Comparison of ENCODE assay signal across 11 cellular contexts in the genomic region with DNA sequence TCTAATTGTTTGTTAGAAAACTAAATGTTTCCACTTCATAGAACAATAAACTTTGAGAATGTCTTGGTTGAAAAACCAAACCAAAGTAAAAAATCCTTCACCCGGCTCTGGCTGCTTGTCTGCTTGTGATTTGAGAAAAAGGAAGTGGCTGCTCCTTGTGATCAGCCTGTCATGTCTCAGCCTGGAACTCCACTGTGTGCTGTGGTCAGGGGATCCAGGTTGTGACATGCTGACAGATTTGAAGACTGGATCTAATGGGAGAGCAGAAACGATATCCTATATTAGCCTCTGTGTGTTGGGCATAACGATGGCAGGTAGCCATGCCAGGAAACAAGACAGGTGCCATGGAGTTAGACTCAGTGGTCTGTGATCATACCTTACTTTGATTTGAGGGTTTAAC. TPM values are rescaled to one million over a fixed set of nuclear protein-coding genes. Genes with fewer than 3 reads are reported as not detected.
DNase-seq lines count a peak whose midpoint lies in the region; ATAC-seq and TF ChIP-seq lines count a peak whose summit lies in the region.
"Had no signal": no experiment of that assay in that cellular context is flagged by ENCODE, and none has a peak within 500 bp of the region (broad histone marks: within the 10 kb centered on the region; RNA-seq: fewer than 3 reads in every experiment).

No MANE protein-coding gene starts in this region.

- peak overlapping the region; percentile 63 to 73 for H3K27ac ChIP-seq in breast epithelium
- H3K27ac ChIP-seq in left lung: peak overlapping the region in 1 of 2 donors; percentile 51
- H3K27ac ChIP-seq: body of pancreas had no signal

- no peak for TF ChIP-seq POLR2A in breast epithelium (IDR thresholded peaks at IDR 0.05)

- H3K4me3 Mint-ChIP-seq in MCF 10A (ENCODE audit: unreplicated experiment) (no peak overlapping the region), T-helper 17 cell (peak overlapping the region; percentile 28)
- H3K4me3 Mint-ChIP-seq: neural crest cell had no signal

- POLR2A ChIA-PET in MCF 10A (lab: Yijun Ruan, JAX): no interaction called here

- peaks cover 2% of the 10 kb centered on the region for H3K36me3 Mint-ChIP-seq in MCF 10A (ENCODE audit: insufficient read depth, unreplicated experiment)
- H3K36me3 Mint-ChIP-seq in T-helper 17 cell (ENCODE audit: low read depth): no peaks in the 10 kb centered on the region

- DNase-seq in breast epithelium (ENCODE audit: low spot score in 2 of 2) (no peak), MCF 10A (ENCODE audit: unreplicated experiment) (no peak), T-helper 17 cell (no peak), left lung (peak in 1 of 2 donors; percentile 52), GOT3 (lab: John Stamatoyannopoulos, UW) (no peak), HuH-7.5 (ENCODE audit: low spot score) (no peak), MG63 (no peak)
- DNase-seq in central memory CD4-positive, alpha-beta T cell: no peak
- DNase-seq: body of pancreas, NCI-H510A treated with DMSO at 0.1 percent for 48 hours had no signal

- ATAC-seq in T-helper 17 cell (no peak), left lung (peak; percentile 28)
- ATAC-seq: body of pancreas had no signal

- BruUV-seq in MCF 10A (replicated peaks; lab: Mats Ljungman, UMichigan): no TSS peak

- peaks cover 29% of the 10 kb centered on the region for H3K4me1 Mint-ChIP-seq in MCF 10A (ENCODE audit: insufficient read depth, unreplicated experiment)
- peaks cover 57% of the 10 kb centered on the region for H3K4me1 Mint-ChIP-seq in T-helper 17 cell

- no peaks in the 10 kb centered on the region for H3K27me3 Mint-ChIP-seq in MCF 10A (ENCODE audit: insufficient read depth, unreplicated experiment)
- H3K27me3 Mint-ChIP-seq in T-helper 17 cell: no peaks in the 10 kb centered on the region

- H3K4me3 ChIP-seq in breast epithelium: no peak overlapping the region
- H3K4me3 ChIP-seq in left lung: no peak overlapping the region
- H3K4me3 ChIP-seq in MG63: no peak overlapping the region
- H3K4me3 ChIP-seq: body of pancreas had no signal

- H3K9me3 ChIP-seq in breast epithelium (no peaks in the 10 kb centered on the region), T-helper 17 cell (ENCODE audit: control insufficient read depth, low read length, poor library complexity, severe bottlenecking) (no peaks in the 10 kb centered on the region), left lung (no peaks in the 10 kb centered on the region), MG63 (no peaks in the 10 kb centered on the region)
- H3K9me3 ChIP-seq: body of pancreas had no signal

- H3K27ac Mint-ChIP-seq in MCF 10A (ENCODE audit: low read depth, unreplicated experiment) (no peak overlapping the region), T-helper 17 cell (peak overlapping the region; percentile 94)

- H3K27me3 ChIP-seq in breast epithelium (no peaks in the 10 kb centered on the region), left lung (no peaks in the 10 kb centered on the region), MG63 (no peaks in the 10 kb centered on the region)
- H3K27me3 ChIP-seq: body of pancreas had no signal

- CTCF ChIA-PET in MCF 10A (lab: Yijun Ruan, JAX): no interaction called here

- H3K9me3 Mint-ChIP-seq in MCF 10A (ENCODE audit: unreplicated experiment): no peaks in the 10 kb centered on the region
- H3K9me3 Mint-ChIP-seq: neural crest cell had no signal

- intact Hi-C loops in breast epithelium (cut with DNase I; ENCODE audit: low total_unique reads): no loop called here
- intact Hi-C loops in MCF 10A (cut with micrococcal nuclease): no loop called here
- intact Hi-C loops in left lung (cut with DNase I): no loop called here

- H3K4me1 ChIP-seq in breast epithelium (peaks cover 0 to under 1% of the 10 kb centered on the region in 2 donors), left lung (peaks cover 33 to 68% of the 10 kb centered on the region in 2 donors)

- TF ChIP-seq CTCF in breast epithelium (IDR thresholded peaks at IDR 0.05) (no peak), MCF 10A (IDR thresholded peaks at IDR 0.05; ENCODE audit: unreplicated experiment) (no peak), left lung (IDR thresholded peaks at IDR 0.05) (no peak)

- H3K36me3 ChIP-seq in breast epithelium (no peaks in the 10 kb centered on the region), left lung (no peaks in the 10 kb centered on the region), MG63 (peaks cover 11% of the 10 kb centered on the region)

RNA-seq across cellular contexts. Expression of gene PEX14, which starts 40.9 kb away (rescaled TPM):
- total RNA-seq in breast epithelium (10 to 100 TPM; 12.5 to 16.1 (median 14.8) TPM), MCF 10A (2022) (22.2 and 26.6 TPM in 2 replicates), T-helper 17 cell (10 to 100 TPM; 16.0 TPM), left lung (10 to 100 TPM; 18.9 to 20.8 TPM)
- total RNA-seq in MG63 (2014; rRNA removed; shearing (Covaris generic); ENCODE audit: low replicate concordance): 15.4 and 21.5 TPM in 2 replicates

RNA-seq across cellular contexts. Expression of gene DFFA, which starts 43.3 kb away (rescaled TPM):
- total RNA-seq in breast epithelium (10 to 100 TPM; 19.7 to 22.8 (median 21.3) TPM), MCF 10A (2022) (51.3 and 55.7 TPM in 2 replicates), T-helper 17 cell (10 to 100 TPM; 14.6 to 15.1 TPM), left lung (10 to 100 TPM; 37.6 to 38.5 TPM)
- 36.7 and 51.9 TPM in 2 replicates for total RNA-seq in MG63 (2014; rRNA removed; shearing (Covaris generic); ENCODE audit: low replicate concordance)
